In genomic region chr2:65746919-65747678, GRCh38 we compare ENCODE assay signal across 20 cellular contexts.
A peak's percentile ranks its signal among the peaks of the same experiment; 100 is the strongest.
DNase-seq lines count a peak whose midpoint lies in the region; ATAC-seq lines count a peak whose summit lies in the region.
"Had no signal": no experiment of that assay in that cellular context is flagged by ENCODE, and none has a peak within 500 bp of the region (broad histone marks: within the 10 kb centered on the region; RNA-seq: fewer than 3 reads in every experiment).

No MANE protein-coding gene starts in this region.

- peaks cover 2% of the 10 kb centered on the region for H3K9me3 Mint-ChIP-seq in activated T-cell treated with anti-CD3 and anti-CD28 coated beads, Interleukin-2, amount 50 U/mL, for 24 hours
- H3K9me3 Mint-ChIP-seq: activated B cell treated with CpG ODN at 0.5 μM for 24 hours; activated T-helper 2 cell treated with anti-CD3 and anti-CD28 coated beads, Interferon-gamma antibody, Interleukin-2, Interleukin-4, amounts not matched to agents 10 μg/mL and 5 μg/mL and 100 μg/mL, durations not matched to agents 14 hours and 24 hours and 36 hours; CD4-positive, alpha-beta T cell had no signal

- H3K27ac Mint-ChIP-seq in activated T-cell treated with anti-CD3 and anti-CD28 coated beads, Interleukin-2, amount 50 U/mL, for 24 hours = no peak overlapping the region
- H3K27ac Mint-ChIP-seq: activated B cell treated with CpG ODN at 0.5 μM for 24 hours; activated T-helper 2 cell treated with anti-CD3 and anti-CD28 coated beads, Interferon-gamma antibody, Interleukin-2, Interleukin-4, amounts not matched to agents 10 μg/mL and 5 μg/mL and 100 μg/mL, durations not matched to agents 14 hours and 24 hours and 36 hours; CD4-positive, alpha-beta T cell; stimulated activated effector memory CD8-positive, alpha-beta T cell treated with anti-CD3 and anti-CD28 coated beads, Interleukin-12 subunit alpha, Interleukin-12 subunit beta, amount 100 ng/mL, for 72 hours had no signal

- H3K4me3 Mint-ChIP-seq in activated T-cell treated with anti-CD3 and anti-CD28 coated beads, Interleukin-2, amount 50 U/mL, for 24 hours = no peak overlapping the region
- H3K4me3 Mint-ChIP-seq: activated B cell treated with CpG ODN at 0.5 μM for 24 hours; CD4-positive, alpha-beta T cell; stimulated activated effector memory CD8-positive, alpha-beta T cell treated with anti-CD3 and anti-CD28 coated beads, Interleukin-12 subunit alpha, Interleukin-12 subunit beta, amount 100 ng/mL, for 72 hours had no signal

- H3K36me3 Mint-ChIP-seq in activated T-cell treated with anti-CD3 and anti-CD28 coated beads, Interleukin-2, amount 50 U/mL, for 24 hours (ENCODE audit: low read depth) = no peaks in the 10 kb centered on the region
- H3K36me3 Mint-ChIP-seq: stimulated activated effector memory CD8-positive, alpha-beta T cell treated with anti-CD3 and anti-CD28 coated beads, Interleukin-12 subunit alpha, Interleukin-12 subunit beta, amount 100 ng/mL, for 72 hours had no signal

- H3K4me1 Mint-ChIP-seq in activated T-cell treated with anti-CD3 and anti-CD28 coated beads, Interleukin-2, amount 50 U/mL, for 24 hours (ENCODE audit: low read depth) = no peaks in the 10 kb centered on the region
- H3K4me1 Mint-ChIP-seq: activated B cell treated with CpG ODN at 0.5 μM for 24 hours; stimulated activated effector memory CD8-positive, alpha-beta T cell treated with anti-CD3 and anti-CD28 coated beads, Interleukin-12 subunit alpha, Interleukin-12 subunit beta, amount 100 ng/mL, for 72 hours had no signal

- ATAC-seq in GM18870 (IDR thresholded peaks at IDR 0.05; ENCODE audit: unreplicated experiment) (no peak), HG03135 (IDR thresholded peaks at IDR 0.05; ENCODE audit: unreplicated experiment) (no peak)
- ATAC-seq: pancreas; stimulated activated effector memory CD8-positive, alpha-beta T cell treated with anti-CD3 and anti-CD28 coated beads, Interleukin-12 subunit alpha, Interleukin-12 subunit beta, amount 100 ng/mL, for 72 hours had no signal

- DNase-seq in Daoy (ENCODE audit: low read depth) (peak; percentile 41), cerebellum (ENCODE audit: low spot score) (peak; percentile 9), hepatic stellate cell (ENCODE audit: low spot score) (peak; percentile 11), putamen (ENCODE audit: low spot score) (peak; percentile 3), DMS 273 (lab: John Stamatoyannopoulos, UW; ENCODE audit: unreplicated experiment) (no peak)
- DNase-seq in activated T-cell treated with anti-CD3 and anti-CD28 coated beads, Interleukin-2, amount 50 U/mL, for 24 hours = no peak
- DNase-seq: activated B cell treated with CpG ODN at 0.5 μM for 24 hours; activated CD8-positive, alpha-beta memory T cell treated with anti-CD3 and anti-CD28 coated beads for 24 hours; CD4-positive, alpha-beta T cell; DND-41; kidney; NCI-H1436 treated with DMSO at 0.1 percent for 48 hours; NCI-H345; pancreas; spleen; upper lobe of left lung had no signal

- no peaks in the 10 kb centered on the region for H3K27me3 Mint-ChIP-seq in activated T-cell treated with anti-CD3 and anti-CD28 coated beads, Interleukin-2, amount 50 U/mL, for 24 hours

Comparison
In these comparisons a context has a peak if more than half of its experiments do, and no peak if none do; other contexts are left out.
1. DNase-seq: peak in Daoy (single experiment), cerebellum (single experiment), hepatic stellate cell (single experiment) and putamen (single experiment); none in DMS 273 (single experiment) and activated T-cell treated with anti-CD3 and anti-CD28 coated beads, Interleukin-2, amount 50 U/mL, for 24 hours (single experiment).